8 cellular contexts compared by ENCODE assay signal in genomic region chr1:35557118-35557610, GRCh38. TPM values are rescaled to one million over a fixed set of nuclear protein-coding genes. Genes with fewer than 3 reads are reported as not detected.
DNase-seq lines count a peak whose midpoint lies in the region; ATAC-seq, FAIRE-seq and TF ChIP-seq lines count a peak whose summit lies in the region.

KIAA0319L (minus strand) TSS chr1:35557403; CDS start chr1:35554491, 2,912 bp downstream.

- peak within 1 kb of the TSS; percentile 93 for H3K27ac Mint-ChIP-seq in Caco-2 (ENCODE audit: unreplicated experiment)

- H3K9ac ChIP-seq in adipocyte (ENCODE audit: low read length), result peak within 1 kb of the TSS; percentile 97

- no peaks in the 10 kb centered on the region; the same call in 1 of the 2 replicates for H3K36me3 ChIP-seq in Caco-2 (ENCODE audit: control insufficient read depth, insufficient read depth, low read length)
- peaks cover 15% of the 10 kb centered on the region for H3K36me3 ChIP-seq in adipocyte (ENCODE audit: control insufficient read depth, insufficient read depth, low read length, severe bottlenecking)
- peaks cover 0 to 34% (median 8%) of the 10 kb centered on the region in 9 donors for H3K36me3 ChIP-seq in heart right ventricle
- H3K36me3 ChIP-seq in pancreas, result peaks cover 0 to 7% (median 0%) of the 10 kb centered on the region in 3 donors

- ATAC-seq in GM18907 (IDR thresholded peaks at IDR 0.05; ENCODE audit: unreplicated experiment) (peak; percentile 81), HG03095 (IDR thresholded peaks at IDR 0.05; ENCODE audit: unreplicated experiment) (peak; percentile 69), heart right ventricle (peak; percentile 89 to 95 (median 92)), pancreas (peak; percentile 81 to 90 (median 84))

- H3K9me3 Mint-ChIP-seq in Caco-2 (ENCODE audit: unreplicated experiment), result no peaks in the 10 kb centered on the region

- H3K27ac ChIP-seq in heart right ventricle (peak within 1 kb of the TSS; percentile 97 to 100 (median 98)), pancreas (peak within 1 kb of the TSS; percentile 90 to 99 (median 94))

- H3K4me1 ChIP-seq in Caco-2 (peaks cover 12% of the 10 kb centered on the region), adipocyte (ENCODE audit: control insufficient read depth, insufficient read depth, low read length) (peaks cover 38% of the 10 kb centered on the region), heart right ventricle (peaks cover 0 to 84% (median 59%) of the 10 kb centered on the region in 9 donors), pancreas (peaks cover 25 to 39% (median 35%) of the 10 kb centered on the region in 3 donors)

- H3K9me3 ChIP-seq in Caco-2, result no peaks in the 10 kb centered on the region
- H3K9me3 ChIP-seq in adipocyte (ENCODE audit: control insufficient read depth, low read length), result no peaks in the 10 kb centered on the region
- H3K9me3 ChIP-seq in heart right ventricle, result no peaks in the 10 kb centered on the region
- H3K9me3 ChIP-seq in pancreas, result no peaks in the 10 kb centered on the region

- H3K4me1 Mint-ChIP-seq in Caco-2 (ENCODE audit: low read depth, unreplicated experiment), result no peaks in the 10 kb centered on the region

- TF ChIP-seq CTCF in Caco-2 (IDR thresholded peaks at IDR 0.05; ENCODE audit: insufficient read depth in 1 of 2, low read depth in 1 of 2, low read length in 1 of 2, severe bottlenecking in 1 of 2, unreplicated experiment in 1 of 2), result no peak
- TF ChIP-seq CTCF in heart right ventricle (IDR thresholded peaks at IDR 0.05), result peak in 2 of 9 donors; percentile 11 to 12
- TF ChIP-seq CTCF in pancreas (IDR thresholded peaks at IDR 0.05), result no peak

- BruUV-seq in Caco-2 (replicated peaks; lab: Mats Ljungman, UMichigan), result no TSS peak

- peak; percentile 59 to 71 for DNase-seq in Caco-2
- peak; percentile 65 for DNase-seq in NCI-H460 (ENCODE audit: extremely low read depth, low read depth)
- DNase-seq in adipocyte (ENCODE audit: low read depth), result peak; percentile 91
- peak; percentile 89 to 92 for DNase-seq in heart right ventricle
- peak in 5 of 6 donors; percentile 87 to 93 (median 89) for DNase-seq in pancreas
- DNase-seq in effector CD4-positive, alpha-beta T cell, result no peak

- H3K27me3 Mint-ChIP-seq in Caco-2 (ENCODE audit: insufficient read depth, unreplicated experiment), result no peaks in the 10 kb centered on the region

- peaks cover 44% of the 10 kb centered on the region for H3K36me3 Mint-ChIP-seq in Caco-2 (ENCODE audit: insufficient read depth, unreplicated experiment)

- intact Hi-C loops in Caco-2 (cut with micrococcal nuclease; ENCODE audit: unreplicated experiment) (loop anchor here (5.0 to 10.0 kb wide), 2 partner anchors 365 to 482 kb away; partner anchors contain the start of genes SFPQ and ZMYM1), heart right ventricle (cut with DNase I) (loop anchor here in 3 of 10 donors (5.0 to 10.0 kb wide), 2 partner anchors 355 to 362 kb away; partner anchors contain the start of gene SFPQ (in 2 of the 3)), pancreas (cut with DNase I) (no loop called here)

- POLR2A ChIA-PET in Caco-2 (lab: Charles Lee), result interaction anchor here (1.0 to 1.2 kb wide), 2 partner anchors 123 to 212 kb away, joined by 3 to 6 read pairs; partner anchors contain the start of gene CLSPN

- peak within 1 kb of the TSS; percentile 89 for H3K4me3 ChIP-seq in Caco-2 (ENCODE audit: low read depth, low read length)
- H3K4me3 ChIP-seq in adipocyte (ENCODE audit: low read length), result peak within 1 kb of the TSS; percentile 96
- H3K4me3 ChIP-seq in heart right ventricle, result peak within 1 kb of the TSS; percentile 74 to 98 (median 89)
- peak within 1 kb of the TSS; percentile 75 to 95 (median 86) for H3K4me3 ChIP-seq in pancreas

- peak within 1 kb of the TSS; percentile 89 for H3K4me3 Mint-ChIP-seq in Caco-2 (ENCODE audit: unreplicated experiment)

- 0% methylated on average over 37 to 39 of the region's 39 CpGs for WGBS in heart right ventricle, 2 donors
- WGBS in pancreas, 2 donors, result 1% methylated on average over 20 to 39 of the region's 39 CpGs

- FAIRE-seq in pancreas (lab: Jason Lieb, UNC), result no peak

- H3K27me3 ChIP-seq in Caco-2 (replicated peaks; ENCODE audit: control insufficient read depth, insufficient read depth, low read length) (no peaks in the 10 kb centered on the region), adipocyte (replicated peaks; ENCODE audit: control insufficient read depth, insufficient read depth, low read length) (no peaks in the 10 kb centered on the region), heart right ventricle (no peaks in the 10 kb centered on the region), pancreas (no peaks in the 10 kb centered on the region)

- CTCF ChIA-PET in Caco-2 (lab: Charles Lee), result interaction anchor here (1.0 to 1.3 kb wide), 2 partner anchors 12 to 212 kb away, joined by 3 to 5 read pairs; partner anchors contain the start of gene CLSPN

RNA-seq across cellular contexts. Expression of gene KIAA0319L, which starts in this region (rescaled TPM):
- total RNA-seq in Caco-2 (2022) (39.9 and 40.2 TPM in 2 replicates), heart right ventricle (10 to 100 TPM; 57.9 to 84.3 (median 78.3) TPM), pancreas (10 to 100 TPM; 41.7 to 50.8 (median 45.7) TPM)
- total RNA-seq in NCI-H460 (2014; rRNA removed; shearing (Covaris generic)), result 30.2 and 30.4 TPM in 2 replicates
- polyA plus RNA-seq in NCI-H460 (2014; cell fraction: nucleus; rRNA removed), result 32.3 and 45.8 TPM in 2 replicates
- polyA plus RNA-seq in heart right ventricle (10 to 100 TPM; 26.0 to 28.0 TPM), pancreas (10 to 100 TPM; 22.9 to 37.4 TPM)
